In genomic region chr11:65851811-65852507, GRCh38 we compare ENCODE assay signal across 16 cellular contexts. TPM values are rescaled to one million over a fixed set of nuclear protein-coding genes. Genes with fewer than 3 reads are reported as not detected.
DNase-seq lines count a peak whose midpoint lies in the region; ATAC-seq, FAIRE-seq and TF ChIP-seq lines count a peak whose summit lies in the region.
"Had no signal": no experiment of that assay in that cellular context is flagged by ENCODE, and none has a peak within 500 bp of the region (broad histone marks: within the 10 kb centered on the region; RNA-seq: fewer than 3 reads in every experiment).

No MANE protein-coding gene starts in this region.

- POLR2A ChIA-PET in activated CD4-positive, alpha-beta memory T cell treated with anti-CD3 and anti-CD28 coated beads for 36 hours (lab: Charles Lee): interaction anchor here (0.8 to 2.9 kb wide), 6 partner anchors 14 to 49 kb away, joined by 3 to 15 read pairs (median 3); partner anchors contain the start of gene CCDC85B
- POLR2A ChIA-PET in activated CD4-positive, alpha-beta memory T cell treated with anti-CD3 and anti-CD28 coated beads, Interleukin-2, amount 10 ng/mL, durations not matched to agents 7 days and 5 days (lab: Charles Lee): interaction anchor here (0.6 to 4.6 kb wide), 20 partner anchors 9 to 213 kb away, joined by 3 to 38 read pairs (median 4); partner anchors contain the start of genes CCDC85B, CTSW, FIBP and FOSL1
- POLR2A ChIA-PET in K562 (lab: Yijun Ruan, JAX): interaction anchor here (0.6 to 5.9 kb wide), 25 partner anchors 7 to 1471 kb away, joined by 3 to 67 read pairs (median 4); partner anchors contain the start of genes CFL1, FIBP, MALAT1 and MUS81
- POLR2A ChIA-PET in PC-9 (lab: Charles Lee; ENCODE audit: unreplicated experiment): interaction anchor here (0.6 to 0.7 kb wide), 3 partner anchors 140 to 1048 kb away, joined by 4 to 7 read pairs (median 5); no protein-coding TSS in a partner anchor

- in situ Hi-C loops in K562 (cut with MboI): no loop called here

- peaks cover 10% of the 10 kb centered on the region for H3K9me3 Mint-ChIP-seq in activated CD4-positive, alpha-beta memory T cell treated with anti-CD3 and anti-CD28 coated beads for 36 hours
- peaks cover 5% of the 10 kb centered on the region for H3K9me3 Mint-ChIP-seq in activated CD4-positive, alpha-beta memory T cell treated with anti-CD3 and anti-CD28 coated beads, Interleukin-2, amount 10 ng/mL, durations not matched to agents 7 days and 5 days

- peaks cover 43% of the 10 kb centered on the region for H3K36me3 ChIP-seq in Karpas-422 (ENCODE audit: insufficient read depth, low read length)
- H3K36me3 ChIP-seq in K562 (ENCODE audit: control insufficient read depth, insufficient read depth, low read length): peaks cover 56% of the 10 kb centered on the region
- H3K36me3 ChIP-seq in sigmoid colon: peaks cover 30 to 57% (median 47%) of the 10 kb centered on the region in 4 donors
- peaks cover 30% of the 10 kb centered on the region for H3K36me3 ChIP-seq in PC-9 (ENCODE audit: low read depth)

- H3K9me1 ChIP-seq in K562 (ENCODE audit: control insufficient read depth, insufficient read depth, low read length): peaks cover 11% of the 10 kb centered on the region

- H3K4me3 ChIP-seq in Karpas-422 (ENCODE audit: low read length) (no peak overlapping the region), K562 (no peak overlapping the region), sigmoid colon (no peak overlapping the region), PC-9 (no peak overlapping the region)
- H3K4me3 ChIP-seq: esophagus muscularis mucosa, mucosa of descending colon, testis had no signal

- TF ChIP-seq EP300 in K562 (IDR thresholded peaks at IDR 0.05; ENCODE audit: low read length) (no peak), sigmoid colon (IDR thresholded peaks at IDR 0.05) (no peak)

- TF ChIP-seq POLR2A in K562 (conservative IDR thresholded peaks at IDR 0.05) (peak; percentile 46; the same call in 1 of the 2 replicates), sigmoid colon (IDR thresholded peaks at IDR 0.05) (no peak)

- H3K27ac ChIP-seq in Karpas-422 (ENCODE audit: low read length): no peak overlapping the region
- no peak overlapping the region for H3K27ac ChIP-seq in K562 (ENCODE audit: extremely low read depth, low read depth, low read length)
- H3K27ac ChIP-seq in sigmoid colon: no peak overlapping the region
- H3K27ac ChIP-seq in PC-9: no peak overlapping the region
- H3K27ac ChIP-seq: esophagus muscularis mucosa, testis had no signal

- BruUV-seq in K562 (replicated peaks; lab: Mats Ljungman, UMichigan) (no TSS peak), PC-9 (replicated peaks; lab: Mats Ljungman, UMichigan) (no TSS peak)

- peaks cover 65% of the 10 kb centered on the region for H3F3A ChIP-seq in PC-9 (ENCODE audit: insufficient read depth, low read depth)

- H3K4me1 Mint-ChIP-seq in activated CD4-positive, alpha-beta memory T cell treated with anti-CD3 and anti-CD28 coated beads for 36 hours (ENCODE audit: low read depth): peaks cover 30% of the 10 kb centered on the region
- peaks cover 38% of the 10 kb centered on the region for H3K4me1 Mint-ChIP-seq in activated CD4-positive, alpha-beta memory T cell treated with anti-CD3 and anti-CD28 coated beads, Interleukin-2, amount 10 ng/mL, durations not matched to agents 7 days and 5 days

- H3K36me3 Mint-ChIP-seq in activated CD4-positive, alpha-beta memory T cell treated with anti-CD3 and anti-CD28 coated beads for 36 hours: peaks cover 54% of the 10 kb centered on the region
- peaks cover 66% of the 10 kb centered on the region for H3K36me3 Mint-ChIP-seq in activated CD4-positive, alpha-beta memory T cell treated with anti-CD3 and anti-CD28 coated beads, Interleukin-2, amount 10 ng/mL, durations not matched to agents 7 days and 5 days (ENCODE audit: low read depth)

- peaks cover 37% of the 10 kb centered on the region for H4K20me1 ChIP-seq in Karpas-422 (ENCODE audit: insufficient read depth, low read depth, low read length)
- H4K20me1 ChIP-seq in K562 (replicated peaks; ENCODE audit: control insufficient read depth, insufficient read depth, low read length): peaks cover 17% of the 10 kb centered on the region
- H4K20me1 ChIP-seq in PC-9 (ENCODE audit: insufficient read depth): peaks cover 41% of the 10 kb centered on the region

- H3K4me1 ChIP-seq in Karpas-422 (ENCODE audit: low read length) (peaks cover 9% of the 10 kb centered on the region), K562 (replicated peaks in 1 of 2; ENCODE audit: control insufficient read depth in 2 of 2, insufficient read depth in 2 of 2, low read length in 2 of 2) (peaks cover 4 to 36% of the 10 kb centered on the region in 2 experiments; a peak in 3 of 5 replicates), sigmoid colon (peaks cover 0 to 45% (median 40%) of the 10 kb centered on the region in 4 donors), PC-9 (replicated peaks; ENCODE audit: insufficient read depth) (peaks cover 8% of the 10 kb centered on the region)

- no peak overlapping the region for H3K4me2 ChIP-seq in Karpas-422 (ENCODE audit: low read depth, low read length, poor library complexity, severe bottlenecking)
- no peak overlapping the region for H3K4me2 ChIP-seq in K562 (ENCODE audit: insufficient read depth, low read length)
- no peak overlapping the region for H3K4me2 ChIP-seq in PC-9

- H3K27me3 ChIP-seq in Karpas-422 (ENCODE audit: low read length) (no peaks in the 10 kb centered on the region), K562 (ENCODE audit: control insufficient read depth in 2 of 2, insufficient read depth in 2 of 2, low read length in 2 of 2) (no peaks in the 10 kb centered on the region), sigmoid colon (no peaks in the 10 kb centered on the region), PC-9 (ENCODE audit: insufficient read depth, low read depth) (no peaks in the 10 kb centered on the region)
- H3K27me3 ChIP-seq: esophagus muscularis mucosa, testis had no signal

- peak; percentile 8 for DNase-seq in activated CD4-positive, alpha-beta memory T cell treated with anti-CD3 and anti-CD28 coated beads for 36 hours
- DNase-seq in activated CD4-positive, alpha-beta memory T cell treated with anti-CD3 and anti-CD28 coated beads, Interleukin-2, amount 10 ng/mL, durations not matched to agents 7 days and 5 days: no peak
- peak; percentile 66 for DNase-seq in Karpas-422
- peak in 1 of 4 experiments; percentile 8 for DNase-seq in K562 (ENCODE audit: extremely low read depth in 1 of 4, low spot score in 3 of 4)
- peak; percentile 50 for DNase-seq in sigmoid colon
- DNase-seq in stimulated activated CD4-positive, alpha-beta T cell treated with anti-CD3 and anti-CD28 coated beads, Interleukin-12 subunit alpha, Interleukin-12 subunit beta, amount 100 ng/mL, for 4 hours: no peak
- DNase-seq in PC-9: no peak
- no peak for DNase-seq in NCI-H146 treated with DMSO at 0.1 percent for 48 hours (lab: John Stamatoyannopoulos, UW; ENCODE audit: unreplicated experiment)
- DNase-seq: NCI-H1930, retina, T-helper 9 cell, testis had no signal

- H3K9me2 ChIP-seq in Karpas-422 (replicated peaks; ENCODE audit: insufficient read depth, low read length): no peaks in the 10 kb centered on the region
- no peaks in the 10 kb centered on the region for H3K9me2 ChIP-seq in PC-9 (ENCODE audit: insufficient read depth)

- no peak overlapping the region for H3K27ac Mint-ChIP-seq in activated CD4-positive, alpha-beta memory T cell treated with anti-CD3 and anti-CD28 coated beads for 36 hours
- H3K27ac Mint-ChIP-seq in activated CD4-positive, alpha-beta memory T cell treated with anti-CD3 and anti-CD28 coated beads, Interleukin-2, amount 10 ng/mL, durations not matched to agents 7 days and 5 days: no peak overlapping the region

- H3K27me3 Mint-ChIP-seq in activated CD4-positive, alpha-beta memory T cell treated with anti-CD3 and anti-CD28 coated beads for 36 hours: no peaks in the 10 kb centered on the region
- no peaks in the 10 kb centered on the region for H3K27me3 Mint-ChIP-seq in activated CD4-positive, alpha-beta memory T cell treated with anti-CD3 and anti-CD28 coated beads, Interleukin-2, amount 10 ng/mL, durations not matched to agents 7 days and 5 days

- H3K9ac ChIP-seq in Karpas-422 (ENCODE audit: low read length) (no peak overlapping the region), K562 (ENCODE audit: insufficient read depth in 1 of 2, low read depth in 2 of 2, low read length in 2 of 2) (no peak overlapping the region)

- TF ChIP-seq RAD21 in K562 (CRISPR knock-in tag; conservative IDR thresholded peaks at IDR 0.05 in 1 of 2, IDR thresholded peaks at IDR 0.05 in 1 of 2): no peak

- ATAC-seq in K562: peak; percentile 5

- CTCF ChIA-PET in activated CD4-positive, alpha-beta memory T cell treated with anti-CD3 and anti-CD28 coated beads for 36 hours (lab: Charles Lee): interaction anchor here (0.8 to 3.7 kb wide), 12 partner anchors 9 to 226 kb away, joined by 3 to 33 read pairs (median 6); partner anchors contain the start of genes CCDC85B, FIBP, KAT5 and MUS81
- CTCF ChIA-PET in activated CD4-positive, alpha-beta memory T cell treated with anti-CD3 and anti-CD28 coated beads, Interleukin-2, amount 10 ng/mL, durations not matched to agents 7 days and 5 days (lab: Charles Lee): interaction anchor here (1.0 to 1.5 kb wide), 11 partner anchors 8 to 194 kb away, joined by 3 to 13 read pairs (median 3); partner anchors contain the start of genes BANF1, EIF1AD, FIBP and KAT5
- CTCF ChIA-PET in K562 (lab: Yijun Ruan, JAX; ENCODE audit: low intra/inter-chr PET ratio): no interaction called here
- CTCF ChIA-PET in PC-9 (lab: Charles Lee): interaction anchor here (0.6 kb wide), 1 partner anchor 9 kb away, joined by 18 read pairs; no protein-coding TSS in a partner anchor

- no peak overlapping the region for H3K4me3 Mint-ChIP-seq in activated CD4-positive, alpha-beta memory T cell treated with anti-CD3 and anti-CD28 coated beads for 36 hours
- H3K4me3 Mint-ChIP-seq in activated CD4-positive, alpha-beta memory T cell treated with anti-CD3 and anti-CD28 coated beads, Interleukin-2, amount 10 ng/mL, durations not matched to agents 7 days and 5 days: no peak overlapping the region

- no peak for FAIRE-seq in K562 (lab: Jason Lieb, UNC)
- FAIRE-seq: bronchial epithelial cell had no signal

- H3K9me3 ChIP-seq in Karpas-422 (ENCODE audit: low read length): no peaks in the 10 kb centered on the region
- H3K9me3 ChIP-seq in K562 (replicated peaks; ENCODE audit: control insufficient read depth, insufficient read depth, low read depth, low read length): peaks cover 7% of the 10 kb centered on the region; the same call in 1 of the 2 replicates
- peaks cover 0 to 6% (median 2%) of the 10 kb centered on the region in 4 donors for H3K9me3 ChIP-seq in sigmoid colon
- H3K9me3 ChIP-seq in PC-9 (ENCODE audit: insufficient read depth, low read depth): no peaks in the 10 kb centered on the region
- H3K9me3 ChIP-seq: mucosa of descending colon, testis had no signal

- no peak overlapping the region for H2AFZ ChIP-seq in Karpas-422 (ENCODE audit: low read length)
- no peak overlapping the region for H2AFZ ChIP-seq in K562 (ENCODE audit: low read depth, low read length)
- no peak overlapping the region for H2AFZ ChIP-seq in PC-9

- TF ChIP-seq CTCF in K562 (IDR thresholded peaks at IDR 0.05 in 2 of 3, conservative IDR thresholded peaks at IDR 0.05 in 1 of 3; ENCODE audit: insufficient read depth in 2 of 3, low read depth in 1 of 3, low read length in 3 of 3) (no peak), sigmoid colon (IDR thresholded peaks at IDR 0.05) (no peak), PC-9 (conservative IDR thresholded peaks at IDR 0.05) (no peak)

- WGBS in K562 (ENCODE audit: insufficient coverage, low coverage, missing lambda C conversion rate): 97% methylated on average over 9 of the region's 10 CpGs
- 55 to 86% methylated on average over 10 of the region's 10 CpGs for WGBS in sigmoid colon, 2 donors

- H3K79me2 ChIP-seq in Karpas-422 (ENCODE audit: low read length) (peaks cover 16% of the 10 kb centered on the region), K562 (ENCODE audit: control insufficient read depth, insufficient read depth, low read length) (peaks cover 35% of the 10 kb centered on the region), PC-9 (ENCODE audit: low read depth) (peaks cover 36% of the 10 kb centered on the region)

- intact Hi-C loops in activated CD4-positive, alpha-beta memory T cell treated with anti-CD3 and anti-CD28 coated beads for 36 hours (cut with micrococcal nuclease): no loop called here
- intact Hi-C loops in K562 (cut with micrococcal nuclease): no loop called here
- intact Hi-C loops in sigmoid colon (cut with DNase I): no loop called here
- intact Hi-C loops in PC-9 (cut with micrococcal nuclease; ENCODE audit: unreplicated experiment): no loop called here

RNA-seq across cellular contexts. Expression of gene CFL1, which starts 6.0 kb away (rescaled TPM):
- 1,000 to 10,000 TPM; 1,166 to 1,191 TPM for total RNA-seq in activated CD4-positive, alpha-beta memory T cell treated with anti-CD3 and anti-CD28 coated beads for 36 hours
- total RNA-seq in activated CD4-positive, alpha-beta memory T cell treated with anti-CD3 and anti-CD28 coated beads, Interleukin-2, amount 10 ng/mL, durations not matched to agents 7 days and 5 days: 1,000 to 10,000 TPM; 1,733 to 1,734 TPM
- 514 and 827 TPM in 2 replicates for total RNA-seq in Karpas-422 (2014; rRNA removed; shearing (Covaris generic); ENCODE audit: low replicate concordance)
- total RNA-seq in K562 (2011; cell fraction: chromatin; rRNA removed; ENCODE audit: low replicate concordance): 145 and 300 TPM in 2 replicates
- total RNA-seq in K562 (2011; cell fraction: nucleolus; rRNA removed): 227 and 257 TPM in 2 replicates
- total RNA-seq in K562 (2011; cell fraction: nucleoplasm; rRNA removed): 176 and 204 TPM in 2 replicates
- total RNA-seq in K562 (2014; rRNA removed): 1,045 and 1,321 TPM in 2 replicates
- 570 and 664 TPM in 2 replicates for total RNA-seq in K562 (2014; rRNA removed; fragmentation: Illumina TruSeq; extraction: Trizol)
- total RNA-seq in K562 (2015; rRNA removed; fragmentation: Illumina TruSeq; extraction: Trizol): 851 and 860 TPM in 2 replicates
- total RNA-seq in K562 (2021): 891 and 919 TPM in 2 replicates
- polyA plus RNA-seq in K562 (2011; rRNA removed): 632 and 770 TPM in 2 replicates
- polyA plus RNA-seq in K562 (2011; cell fraction: cytosol; rRNA removed): 894 and 1,220 TPM in 2 replicates
- 307 TPM in 2 replicates for polyA plus RNA-seq in K562 (2011; cell fraction: nucleus; rRNA removed)
- polyA plus RNA-seq in K562 (2012): 903 and 977 TPM in 2 replicates
- polyA plus RNA-seq in K562 (2014; fragmentation: Illumina TruSeq; extraction: Trizol): 1,101 and 1,325 TPM in 2 replicates
- polyA plus RNA-seq in K562 (2014; fragmentation: Nextera tagmentation; extraction: Ambion mirVana): 100 to 1,000 TPM; 105 to 222 TPM
- 859 and 956 TPM in 2 replicates for polyA plus RNA-seq in K562 (2014; rRNA removed)
- polyA minus RNA-seq in K562 (2011; rRNA and poly(A)+ RNA removed): 971 and 1,022 TPM in 2 replicates
- 560 and 642 TPM in 2 replicates for polyA minus RNA-seq in K562 (2011; cell fraction: cytosol; rRNA and poly(A)+ RNA removed)
- 107 and 193 TPM in 2 replicates for polyA minus RNA-seq in K562 (2011; cell fraction: nucleus; rRNA and poly(A)+ RNA removed)
- 100 to 1,000 TPM; 428 to 506 (median 487) TPM for total RNA-seq in sigmoid colon
- polyA plus RNA-seq in sigmoid colon: 1,000 to 10,000 TPM; 1,456 to 2,165 (median 1,757) TPM
- 1,598 and 1,798 TPM in 2 replicates for total RNA-seq in PC-9 (2021)

RNA-seq across cellular contexts. Expression of gene MUS81, which starts 8.3 kb away (rescaled TPM):
- 10 to 100 TPM; 69.8 to 71.7 TPM for total RNA-seq in activated CD4-positive, alpha-beta memory T cell treated with anti-CD3 and anti-CD28 coated beads for 36 hours
- 10 to 100 TPM; 86.9 to 91.9 TPM for total RNA-seq in activated CD4-positive, alpha-beta memory T cell treated with anti-CD3 and anti-CD28 coated beads, Interleukin-2, amount 10 ng/mL, durations not matched to agents 7 days and 5 days
- total RNA-seq in Karpas-422 (2014; rRNA removed; shearing (Covaris generic); ENCODE audit: low replicate concordance): 41.3 and 89.0 TPM in 2 replicates
- total RNA-seq in K562 (2011; cell fraction: chromatin; rRNA removed; ENCODE audit: low replicate concordance): 139 and 354 TPM in 2 replicates
- total RNA-seq in K562 (2011; cell fraction: nucleolus; rRNA removed): 277 and 282 TPM in 2 replicates
- total RNA-seq in K562 (2011; cell fraction: nucleoplasm; rRNA removed): 171 and 194 TPM in 2 replicates
- total RNA-seq in K562 (2014; rRNA removed) (79.4 and 95.8 TPM in 2 replicates), K562 (2014; rRNA removed; fragmentation: Illumina TruSeq; extraction: Trizol) (23.0 and 33.5 TPM in 2 replicates), K562 (2015; rRNA removed; fragmentation: Illumina TruSeq; extraction: Trizol) (53.5 and 55.8 TPM in 2 replicates), K562 (2021) (81.5 and 91.8 TPM in 2 replicates), sigmoid colon (10 to 100 TPM; 42.1 to 54.2 (median 45.2) TPM), PC-9 (2021) (62.7 and 64.2 TPM in 2 replicates)
- polyA plus RNA-seq in K562 (2011; rRNA removed) (51.8 and 69.9 TPM in 2 replicates), K562 (2014; fragmentation: Illumina TruSeq; extraction: Trizol) (53.7 and 62.8 TPM in 2 replicates), K562 (2014; fragmentation: Nextera tagmentation; extraction: Ambion mirVana) (10 to 100 TPM; 13.4 to 16.1 TPM), K562 (2014; rRNA removed) (103 and 118 TPM in 2 replicates), sigmoid colon (10 to 100 TPM; 33.5 to 61.8 (median 36.0) TPM)
- polyA plus RNA-seq in K562 (2011; cell fraction: cytosol; rRNA removed): 33.2 and 41.5 TPM in 2 replicates
- polyA plus RNA-seq in K562 (2011; cell fraction: nucleus; rRNA removed): 678 and 750 TPM in 2 replicates
- 97.9 and 190 TPM in 2 replicates for polyA plus RNA-seq in K562 (2012)
- polyA minus RNA-seq in K562 (2011; rRNA and poly(A)+ RNA removed): 11.8 and 17.2 TPM in 2 replicates
- 19.5 and 23.5 TPM in 2 replicates for polyA minus RNA-seq in K562 (2011; cell fraction: cytosol; rRNA and poly(A)+ RNA removed)
- polyA minus RNA-seq in K562 (2011; cell fraction: nucleus; rRNA and poly(A)+ RNA removed): 123 and 135 TPM in 2 replicates

RNA-seq across cellular contexts. Expression of gene SNX32, which starts 18.2 kb away (rescaled TPM):
- 1 to 10 TPM; 2.0 to 2.7 TPM for total RNA-seq in activated CD4-positive, alpha-beta memory T cell treated with anti-CD3 and anti-CD28 coated beads for 36 hours
- 1 to 10 TPM in 1 of 2 experiments, under 1 TPM in 1; 0.83 to 1.6 TPM for total RNA-seq in activated CD4-positive, alpha-beta memory T cell treated with anti-CD3 and anti-CD28 coated beads, Interleukin-2, amount 10 ng/mL, durations not matched to agents 7 days and 5 days
- not detected in 2 replicates for total RNA-seq in Karpas-422 (2014; rRNA removed; shearing (Covaris generic); ENCODE audit: low replicate concordance)
- 0.16 TPM in 1 of 2 replicates, not detected in the other for total RNA-seq in K562 (2011; cell fraction: chromatin; rRNA removed; ENCODE audit: low replicate concordance)
- total RNA-seq in K562 (2011; cell fraction: nucleolus; rRNA removed): not detected in 2 replicates
- total RNA-seq in K562 (2011; cell fraction: nucleoplasm; rRNA removed): not detected in 2 replicates
- total RNA-seq in K562 (2014; rRNA removed) (not detected in 2 replicates), K562 (2014; rRNA removed; fragmentation: Illumina TruSeq; extraction: Trizol) (not detected in 2 replicates), K562 (2015; rRNA removed; fragmentation: Illumina TruSeq; extraction: Trizol) (not detected in 2 replicates), K562 (2021) (not detected in 2 replicates), sigmoid colon (1 to 10 TPM in 1 of 4 donors, under 1 TPM in 3; 0.27 to 1.2 (median 0.63) TPM), PC-9 (2021) (not detected in 2 replicates)
- polyA plus RNA-seq in K562 (2011; rRNA removed) (not detected in 2 replicates), K562 (2014; fragmentation: Illumina TruSeq; extraction: Trizol) (not detected in 2 replicates), K562 (2014; fragmentation: Nextera tagmentation; extraction: Ambion mirVana) (under 1 TPM; 0.03 TPM), K562 (2014; rRNA removed) (not detected in 2 replicates), sigmoid colon (1 to 10 TPM in 1 of 3 donors, under 1 TPM in 1, not detected in 1; 0.69 to 1.5 TPM)
- polyA plus RNA-seq in K562 (2011; cell fraction: cytosol; rRNA removed): not detected in 2 replicates
- polyA plus RNA-seq in K562 (2011; cell fraction: nucleus; rRNA removed): 0.10 TPM in 1 of 2 replicates, not detected in the other
- polyA plus RNA-seq in K562 (2012): 0.24 and 0.35 TPM in 2 replicates
- not detected in 2 replicates for polyA minus RNA-seq in K562 (2011; rRNA and poly(A)+ RNA removed)
- polyA minus RNA-seq in K562 (2011; cell fraction: cytosol; rRNA and poly(A)+ RNA removed): not detected in 2 replicates
- not detected in 2 replicates for polyA minus RNA-seq in K562 (2011; cell fraction: nucleus; rRNA and poly(A)+ RNA removed)
- total RNA-seq: bronchial epithelial cell had no signal

RNA-seq across cellular contexts. Expression of gene EFEMP2, which starts 20.6 kb away (rescaled TPM):
- total RNA-seq in activated CD4-positive, alpha-beta memory T cell treated with anti-CD3 and anti-CD28 coated beads for 36 hours: 10 to 100 TPM; 11.5 to 12.5 TPM
- 10 to 100 TPM; 13.8 to 14.7 TPM for total RNA-seq in activated CD4-positive, alpha-beta memory T cell treated with anti-CD3 and anti-CD28 coated beads, Interleukin-2, amount 10 ng/mL, durations not matched to agents 7 days and 5 days
- total RNA-seq in Karpas-422 (2014; rRNA removed; shearing (Covaris generic); ENCODE audit: low replicate concordance): 1.3 and 2.6 TPM in 2 replicates
- total RNA-seq in K562 (2011; cell fraction: chromatin; rRNA removed; ENCODE audit: low replicate concordance): 12.1 and 30.7 TPM in 2 replicates
- total RNA-seq in K562 (2011; cell fraction: nucleolus; rRNA removed): 15.1 and 19.3 TPM in 2 replicates
- 11.3 and 15.8 TPM in 2 replicates for total RNA-seq in K562 (2011; cell fraction: nucleoplasm; rRNA removed)
- total RNA-seq in K562 (2014; rRNA removed): 0.64 and 0.86 TPM in 2 replicates
- total RNA-seq in K562 (2014; rRNA removed; fragmentation: Illumina TruSeq; extraction: Trizol): 0.07 and 0.32 TPM in 2 replicates
- 0.57 and 0.58 TPM in 2 replicates for total RNA-seq in K562 (2015; rRNA removed; fragmentation: Illumina TruSeq; extraction: Trizol)
- total RNA-seq in K562 (2021): 1.6 and 2.6 TPM in 2 replicates
- 2.0 and 3.9 TPM in 2 replicates for polyA plus RNA-seq in K562 (2011; rRNA removed)
- 3.3 and 4.7 TPM in 2 replicates for polyA plus RNA-seq in K562 (2011; cell fraction: cytosol; rRNA removed)
- polyA plus RNA-seq in K562 (2011; cell fraction: nucleus; rRNA removed): 41.3 and 54.9 TPM in 2 replicates
- 1.3 and 4.2 TPM in 2 replicates for polyA plus RNA-seq in K562 (2012)
- 0.74 and 1.1 TPM in 2 replicates for polyA plus RNA-seq in K562 (2014; fragmentation: Illumina TruSeq; extraction: Trizol)
- under 1 TPM in 1 of 2 experiments, not detected in 1; 0.13 TPM for polyA plus RNA-seq in K562 (2014; fragmentation: Nextera tagmentation; extraction: Ambion mirVana)
- polyA plus RNA-seq in K562 (2014; rRNA removed): 2.9 TPM in 2 replicates
- 0.53 and 1.2 TPM in 2 replicates for polyA minus RNA-seq in K562 (2011; rRNA and poly(A)+ RNA removed)
- polyA minus RNA-seq in K562 (2011; cell fraction: cytosol; rRNA and poly(A)+ RNA removed): 1.3 TPM in 1 of 2 replicates, not detected in the other
- polyA minus RNA-seq in K562 (2011; cell fraction: nucleus; rRNA and poly(A)+ RNA removed): 7.5 and 7.8 TPM in 2 replicates
- total RNA-seq in sigmoid colon: 100 to 1,000 TPM in 2 of 4 donors, 10 to 100 TPM in 2; 71.7 to 120 (median 97.3) TPM
- polyA plus RNA-seq in sigmoid colon: 10 to 100 TPM in 2 of 3 donors, 1 to 10 TPM in 1; 8.6 to 24.0 (median 19.4) TPM
- 18.1 and 32.3 TPM in 2 replicates for total RNA-seq in PC-9 (2021)

RNA-seq across cellular contexts. Expression of gene CTSW, which starts 27.7 kb away (rescaled TPM):
- 10 to 100 TPM; 11.1 to 13.2 TPM for total RNA-seq in activated CD4-positive, alpha-beta memory T cell treated with anti-CD3 and anti-CD28 coated beads for 36 hours
- 10 to 100 TPM; 75.9 to 80.5 TPM for total RNA-seq in activated CD4-positive, alpha-beta memory T cell treated with anti-CD3 and anti-CD28 coated beads, Interleukin-2, amount 10 ng/mL, durations not matched to agents 7 days and 5 days
- not detected in 2 replicates for total RNA-seq in Karpas-422 (2014; rRNA removed; shearing (Covaris generic); ENCODE audit: low replicate concordance)
- total RNA-seq in K562 (2011; cell fraction: chromatin; rRNA removed; ENCODE audit: low replicate concordance): not detected in 2 replicates
- total RNA-seq in K562 (2011; cell fraction: nucleolus; rRNA removed): not detected in 2 replicates
- total RNA-seq in K562 (2011; cell fraction: nucleoplasm; rRNA removed): not detected in 2 replicates
- total RNA-seq in K562 (2014; rRNA removed): not detected in 2 replicates
- not detected in 2 replicates for total RNA-seq in K562 (2014; rRNA removed; fragmentation: Illumina TruSeq; extraction: Trizol)
- total RNA-seq in K562 (2015; rRNA removed; fragmentation: Illumina TruSeq; extraction: Trizol): not detected in 2 replicates
- not detected in 2 replicates for total RNA-seq in K562 (2021)
- polyA plus RNA-seq in K562 (2011; rRNA removed): 0.05 TPM in 1 of 2 replicates, not detected in the other
- 0.07 TPM in 1 of 2 replicates, not detected in the other for polyA plus RNA-seq in K562 (2011; cell fraction: cytosol; rRNA removed)
- 0.11 and 0.13 TPM in 2 replicates for polyA plus RNA-seq in K562 (2011; cell fraction: nucleus; rRNA removed)
- 0.11 and 0.16 TPM in 2 replicates for polyA plus RNA-seq in K562 (2012)
- not detected in 2 replicates for polyA plus RNA-seq in K562 (2014; fragmentation: Illumina TruSeq; extraction: Trizol)
- under 1 TPM in 1 of 2 experiments, not detected in 1; 0.04 TPM for polyA plus RNA-seq in K562 (2014; fragmentation: Nextera tagmentation; extraction: Ambion mirVana)
- polyA plus RNA-seq in K562 (2014; rRNA removed): not detected in 2 replicates
- polyA minus RNA-seq in K562 (2011; rRNA and poly(A)+ RNA removed): not detected in 2 replicates
- not detected in 2 replicates for polyA minus RNA-seq in K562 (2011; cell fraction: cytosol; rRNA and poly(A)+ RNA removed)
- not detected in 2 replicates for polyA minus RNA-seq in K562 (2011; cell fraction: nucleus; rRNA and poly(A)+ RNA removed)
- under 1 TPM in 1 of 4 donors, not detected in 3; 0.82 TPM for total RNA-seq in sigmoid colon
- polyA plus RNA-seq in sigmoid colon: 1 to 10 TPM in 2 of 3 donors, not detected in 1; 2.3 to 3.1 TPM
- not detected in 2 replicates for total RNA-seq in PC-9 (2021)
- total RNA-seq: bronchial epithelial cell had no signal
- polyA plus RNA-seq: AG04450 had no signal

Comparison
In these comparisons a context has a peak if more than half of its experiments do, and no peak if none do; other contexts are left out.
1. DNase-seq: peak in activated CD4-positive, alpha-beta memory T cell treated with anti-CD3 and anti-CD28 coated beads for 36 hours (single experiment), Karpas-422 (single experiment) and sigmoid colon (single experiment); none in activated CD4-positive, alpha-beta memory T cell treated with anti-CD3 and anti-CD28 coated beads, Interleukin-2, amount 10 ng/mL, durations not matched to agents 7 days and 5 days (single experiment), stimulated activated CD4-positive, alpha-beta T cell treated with anti-CD3 and anti-CD28 coated beads, Interleukin-12 subunit alpha, Interleukin-12 subunit beta, amount 100 ng/mL, for 4 hours (single experiment), PC-9 (0 of 2) and NCI-H146 treated with DMSO at 0.1 percent for 48 hours (single experiment).